In genomic region chr3:141093397-141093796, GRCh38 we compare ENCODE assay signal across 18 cellular contexts. TPM values are rescaled to one million over a fixed set of nuclear protein-coding genes. Genes with fewer than 3 reads are reported as not detected.
DNase-seq lines count a peak whose midpoint lies in the region; ATAC-seq, FAIRE-seq and TF ChIP-seq lines count a peak whose summit lies in the region.
"Had no signal": no experiment of that assay in that cellular context is flagged by ENCODE, and none has a peak within 500 bp of the region (broad histone marks: within the 10 kb centered on the region; RNA-seq: fewer than 3 reads in every experiment).

No MANE protein-coding gene starts in this region.

- peak overlapping the region; percentile 65 for H2BK15ac ChIP-seq in H1 (ENCODE audit: low read length)

- H3K9ac ChIP-seq in H1 (replicated peaks in 1 of 4; ENCODE audit: extremely low read depth in 1 of 4, low read depth in 3 of 4, low read length in 3 of 4), result no peak overlapping the region

- no peak overlapping the region for H4K5ac ChIP-seq in H1 (ENCODE audit: insufficient read length, low read depth, low read length)

- H3K9me3 Mint-ChIP-seq in nephron, result no peaks in the 10 kb centered on the region
- no peaks in the 10 kb centered on the region for H3K9me3 Mint-ChIP-seq in osteocyte (ENCODE audit: unreplicated experiment)
- H3K9me3 Mint-ChIP-seq: CD8-positive, alpha-beta memory T cell; central memory CD8-positive, alpha-beta T cell had no signal

- no peak overlapping the region for H2BK5ac ChIP-seq in H1 (ENCODE audit: low read depth, low read length)

- no peaks in the 10 kb centered on the region for H3K9me3 ChIP-seq in H1 (ENCODE audit: insufficient read depth in 2 of 2, low read depth in 1 of 2, low read length in 1 of 2)
- H3K9me3 ChIP-seq: SJSA1 had no signal

- no peak overlapping the region for H4K8ac ChIP-seq in H1 (ENCODE audit: extremely low read depth, insufficient read depth, low read length)

- no peak overlapping the region for H3K56ac ChIP-seq in H1 (replicated peaks; ENCODE audit: insufficient read length, low read depth, low read length)

- no peak overlapping the region for H2BK12ac ChIP-seq in H1 (ENCODE audit: low read depth, low read length)

- H3K18ac ChIP-seq in H1 (ENCODE audit: extremely low read depth, low read length), result no peak overlapping the region

- no peaks in the 10 kb centered on the region for H3K36me3 ChIP-seq in H1 (ENCODE audit: control insufficient read depth in 2 of 4, insufficient read depth in 4 of 4, low read length in 3 of 4)
- H3K36me3 ChIP-seq: SJSA1 had no signal

- POLR2A ChIA-PET in H1 (lab: Charles Lee; ENCODE audit: partially characterized antibody), result interaction anchor here (1.3 kb wide), 2 partner anchors 19 to 80 kb away, joined by 3 to 4 read pairs; no protein-coding TSS in a partner anchor

- H3K23me2 ChIP-seq in H1 (ENCODE audit: low read depth, low read length), result no peaks in the 10 kb centered on the region

- TF ChIP-seq RAD21 in H1 (IDR thresholded peaks at IDR 0.05 in 1 of 2, conservative IDR thresholded peaks at IDR 0.05 in 1 of 2; ENCODE audit: low read depth in 2 of 2, low read length in 2 of 2), result no peak

- H2BK20ac ChIP-seq in H1 (ENCODE audit: low read length), result no peak overlapping the region

- H3K4me2 ChIP-seq in H1 (ENCODE audit: insufficient read depth in 1 of 2, low read depth in 2 of 2, low read length in 2 of 2), result no peak overlapping the region

- FAIRE-seq in H1 (lab: Jason Lieb, UNC), result no peak
- FAIRE-seq: urothelium cell line had no signal

- no peak overlapping the region for H3K23ac ChIP-seq in H1 (ENCODE audit: insufficient read length)

- H3K27ac Mint-ChIP-seq in nephron (peak overlapping the region; percentile 85 to 93 (median 91)), osteocyte (ENCODE audit: unreplicated experiment) (no peak overlapping the region)
- H3K27ac Mint-ChIP-seq: CD8-positive, alpha-beta memory T cell had no signal

- TF ChIP-seq CTCF in H1 (IDR thresholded peaks at IDR 0.05; ENCODE audit: control extremely low read depth in 1 of 3, insufficient read depth in 1 of 3, low read depth in 1 of 3, low read length in 3 of 3) (no peak), nephron (IDR thresholded peaks at IDR 0.05; ENCODE audit: unreplicated experiment in 3 of 3) (no peak), osteocyte (IDR thresholded peaks at IDR 0.05) (no peak)

- CTCF ChIA-PET in H1 (lab: Charles Lee; ENCODE audit: partially characterized antibody), result interaction anchor here (0.6 to 5.8 kb wide), 16 partner anchors 10 to 163 kb away, joined by 3 to 35 read pairs (median 4); partner anchors contain the start of gene SPSB4

- no peak for ATAC-seq in HG03439 (IDR thresholded peaks at IDR 0.05; ENCODE audit: unreplicated experiment)

- peaks cover 0 to 3% of the 10 kb centered on the region in 2 experiments for H4K20me1 ChIP-seq in H1 (replicated peaks in 1 of 2; ENCODE audit: control insufficient read depth in 1 of 2, insufficient read depth in 2 of 2, low read length in 2 of 2)

- H2AK5ac ChIP-seq in H1 (ENCODE audit: low read depth, low read length), result no peak overlapping the region

- no peak overlapping the region for H2AFZ ChIP-seq in H1 (ENCODE audit: low read length)

- H3K79me2 ChIP-seq in H1 (ENCODE audit: control insufficient read depth in 1 of 2, insufficient read depth in 2 of 2, low read length in 2 of 2), result no peaks in the 10 kb centered on the region

- H3K27ac ChIP-seq in H1 (ENCODE audit: low read depth, low read length), result no peak overlapping the region
- H3K27ac ChIP-seq: SJSA1 had no signal

- H3K14ac ChIP-seq in H1 (ENCODE audit: insufficient read length), result no peak overlapping the region

- no peak overlapping the region for H3K4me3 ChIP-seq in H1 (ENCODE audit: extremely low read depth in 1 of 4, insufficient read depth in 2 of 4, low read depth in 3 of 4, low read length in 4 of 4)
- H3K4me3 ChIP-seq: SJSA1 had no signal

- DNase-seq in A172 (ENCODE audit: low spot score) (peak; percentile 48), NCI-H1694 (lab: John Stamatoyannopoulos, UW) (peak; percentile 82), H1 (ENCODE audit: low read depth in 1 of 2, low spot score in 2 of 2) (no peak), SIG-M5 treated with dmso at 0.1 percent for 504 hours (lab: John Stamatoyannopoulos, UW; ENCODE audit: unreplicated experiment) (no peak), osteocyte (ENCODE audit: extremely low spot score, unreplicated experiment) (no peak)
- no peak for DNase-seq in stimulated activated CD4-positive, alpha-beta T cell treated with anti-CD3 and anti-CD28 coated beads, Interleukin-12 subunit alpha, Interleukin-12 subunit beta, amount 100 ng/mL, for 4 hours
- DNase-seq: activated CD4-positive, CD25-positive, alpha-beta regulatory T cell treated with anti-CD3 and anti-CD28 coated beads, Interleukin-2, amount 50 U/mL, for 72 hours; CD8-positive, alpha-beta memory T cell; effector memory CD4-positive, alpha-beta T cell; NCI-H187 treated with DMSO at 0.1 percent for 48 hours; stimulated activated naive CD4-positive, alpha-beta T cell had no signal

- peaks cover 4 to 27% (median 11%) of the 10 kb centered on the region in 4 experiments for H3K4me1 ChIP-seq in H1 (replicated peaks in 1 of 4; ENCODE audit: control insufficient read depth in 3 of 4, insufficient read depth in 4 of 4, low read length in 3 of 4)
- H3K4me1 ChIP-seq: SJSA1 had no signal

- no peaks in the 10 kb centered on the region for H3K79me1 ChIP-seq in H1 (ENCODE audit: low read depth, low read length)

- H3K36me3 Mint-ChIP-seq in nephron (ENCODE audit: low read depth), result peaks cover 4% of the 10 kb centered on the region
- no peaks in the 10 kb centered on the region for H3K36me3 Mint-ChIP-seq in osteocyte (ENCODE audit: unreplicated experiment)
- H3K36me3 Mint-ChIP-seq: CD8-positive, alpha-beta memory T cell had no signal

- H3K4me3 Mint-ChIP-seq in nephron (no peak overlapping the region), osteocyte (ENCODE audit: unreplicated experiment) (no peak overlapping the region)
- H3K4me3 Mint-ChIP-seq: CD8-positive, alpha-beta memory T cell; central memory CD8-positive, alpha-beta T cell had no signal

- H3K27me3 Mint-ChIP-seq in nephron (ENCODE audit: low read depth) (no peaks in the 10 kb centered on the region), osteocyte (ENCODE audit: unreplicated experiment) (no peaks in the 10 kb centered on the region)
- H3K27me3 Mint-ChIP-seq: central memory CD8-positive, alpha-beta T cell had no signal

- 93% methylated on average over 5 of the region's 5 CpGs; no CpG with 5 or more reads in 1 of the 2 experiments for WGBS in H1 (ENCODE audit: extremely low coverage in 1 of 2, insufficient coverage in 1 of 2, insufficient read length in 1 of 2, insufficient replicate concordance in 2 of 2, low coverage in 1 of 2, low lambda C conversion rate in 2 of 2, missing lambda C conversion rate in 1 of 2), 2 experiments

- no peak overlapping the region for H4K91ac ChIP-seq in H1 (replicated peaks; ENCODE audit: insufficient read length, low read length)

- H3K4me1 Mint-ChIP-seq in nephron (peaks cover 86% of the 10 kb centered on the region), osteocyte (ENCODE audit: unreplicated experiment) (peaks cover 26% of the 10 kb centered on the region)
- H3K4me1 Mint-ChIP-seq: CD8-positive, alpha-beta memory T cell; central memory CD8-positive, alpha-beta T cell had no signal

- H3K4ac ChIP-seq in H1 (replicated peaks; ENCODE audit: insufficient read length, low read depth, low read length), result no peak overlapping the region

- TF ChIP-seq EP300 in H1 (IDR thresholded peaks at IDR 0.05; ENCODE audit: borderline replicate concordance in 1 of 2, low read depth in 2 of 2, low read length in 2 of 2), result no peak

- TF ChIP-seq POLR2A in H1 (IDR thresholded peaks at IDR 0.05; ENCODE audit: control extremely low read depth in 1 of 2, low read depth in 2 of 2, low read length in 2 of 2), result no peak

- no peaks in the 10 kb centered on the region for H3K27me3 ChIP-seq in H1 (replicated peaks in 1 of 4; ENCODE audit: control insufficient read depth in 3 of 4, extremely low read depth in 1 of 4, insufficient read depth in 3 of 4, low read length in 3 of 4)

- H2BK120ac ChIP-seq in H1 (replicated peaks; ENCODE audit: low read depth, low read length), result no peak overlapping the region

TF ChIP-seq in H1, 55 proteins besides CTCF, POLR2A, EP300 and RAD21:
- no peak for TF ChIP-seq E2F6 (IDR thresholded peaks at IDR 0.05)
- no peak for TF ChIP-seq RFX5 (IDR thresholded peaks at IDR 0.05; ENCODE audit: borderline replicate concordance, low read depth, low read length)

RNA-seq across cellular contexts. Expression of gene SPSB4, which starts 42.2 kb away (rescaled TPM):
- 1.1 and 2.9 TPM in 2 replicates for total RNA-seq in A172 (2014; rRNA removed; shearing (Covaris generic))
- total RNA-seq in H1 (2021; fragmentation: NEBNext Ultra II Directional; extraction: Animal tissue kit (Norgen Biotek cat#: 25700)), result 17.2 and 18.1 TPM in 2 replicates
- 15.1 and 17.6 TPM in 2 replicates for polyA plus RNA-seq in H1 (2011; rRNA removed)
- polyA plus RNA-seq in H1 (2011; cell fraction: cytosol; rRNA removed), result 16.5 TPM
- 15.4 TPM for polyA plus RNA-seq in H1 (2011; cell fraction: nucleus; rRNA removed)
- 16.7 to 20.2 TPM (median 19.5 TPM) in 4 replicates for polyA plus RNA-seq in H1 (2012, experiment 1 of 2)
- 30.9 TPM for polyA plus RNA-seq in H1 (2012, experiment 2 of 2)
- polyA plus RNA-seq in H1 (2013, experiment 1 of 2), result 12.7 TPM
- 13.3 TPM for polyA plus RNA-seq in H1 (2013, experiment 2 of 2)
- polyA minus RNA-seq in H1 (2011; rRNA and poly(A)+ RNA removed), result 12.9 and 17.0 TPM in 2 replicates
- polyA minus RNA-seq in H1 (2011; cell fraction: cytosol; rRNA and poly(A)+ RNA removed), result 8.6 TPM
- 18.7 TPM for polyA minus RNA-seq in H1 (2011; cell fraction: nucleus; rRNA and poly(A)+ RNA removed)
- 2.0 and 3.3 TPM in 2 replicates for total RNA-seq in osteocyte
- total RNA-seq: CD8-positive, alpha-beta memory T cell; HT-29; T-helper 2 cell treated with Interferon-gamma antibody and Interleukin-4, amounts not matched to agents 100 ng/mL and 5 ng/mL, for 36 hours had no signal
- polyA plus RNA-seq: CD8-positive, alpha-beta memory T cell had no signal

Comparison
In these comparisons a context has a peak if more than half of its experiments do, and no peak if none do; other contexts are left out.
1. DNase-seq: peak in A172 (single experiment) and NCI-H1694 (single experiment); none in H1 (0 of 2), stimulated activated CD4-positive, alpha-beta T cell treated with anti-CD3 and anti-CD28 coated beads, Interleukin-12 subunit alpha, Interleukin-12 subunit beta, amount 100 ng/mL, for 4 hours (single experiment), SIG-M5 treated with dmso at 0.1 percent for 504 hours (single experiment) and osteocyte (single experiment).